In genomic region chr18:48749768-48750167, GRCh38 we compare ENCODE assay signal across 10 cellular contexts.
DNase-seq lines count a peak whose midpoint lies in the region; ATAC-seq and TF ChIP-seq lines count a peak whose summit lies in the region.
"Had no signal": no experiment of that assay in that cellular context is flagged by ENCODE, and none has a peak within 500 bp of the region (broad histone marks: within the 10 kb centered on the region; RNA-seq: fewer than 3 reads in every experiment).

No MANE protein-coding gene starts in this region.

- H3K14ac ChIP-seq in IMR-90 (replicated peaks; ENCODE audit: low read depth, low read length) = no peak overlapping the region

- no peak overlapping the region for H3K4me3 ChIP-seq in IMR-90 (ENCODE audit: insufficient read depth, low read depth, low read length)
- no peak overlapping the region for H3K4me3 ChIP-seq in left lung
- H3K4me3 ChIP-seq in testis = no peak overlapping the region
- H3K4me3 ChIP-seq: Peyer's patch had no signal

- peaks cover 39% of the 10 kb centered on the region; the same call in 1 of the 2 replicates for H3K9me1 ChIP-seq in IMR-90 (ENCODE audit: insufficient read depth, low read length)

- no peak overlapping the region for H2BK5ac ChIP-seq in IMR-90 (ENCODE audit: low read depth, low read length, poor library complexity, severe bottlenecking)

- H3K18ac ChIP-seq in IMR-90 (ENCODE audit: low read depth, low read length) = no peak overlapping the region

- 93% methylated on average over 3 of the region's 13 CpGs; no CpG with 5 or more reads in 1 of the 2 experiments for WGBS in IMR-90 (ENCODE audit: extremely low coverage in 2 of 2, insufficient read length in 1 of 2), 2 experiments
- 58 to 62% methylated on average over 3 to 13 of the region's 13 CpGs for WGBS in testis, 2 donors

- H3K27me3 ChIP-seq in IMR-90 (ENCODE audit: control insufficient read depth, insufficient read depth, low read length) (no peaks in the 10 kb centered on the region), left lung (no peaks in the 10 kb centered on the region), testis (no peaks in the 10 kb centered on the region)
- H3K27me3 ChIP-seq: Peyer's patch had no signal

- H3K27ac ChIP-seq in IMR-90 (ENCODE audit: insufficient read depth, low read length) = no peak overlapping the region
- H3K27ac ChIP-seq in left lung = peak overlapping the region in 1 of 2 donors; percentile 57
- H3K27ac ChIP-seq in testis = peak overlapping the region in 1 of 2 donors; percentile 52

- no TSS peak for BruUV-seq in IMR-90 (replicated peaks; lab: Mats Ljungman, UMichigan)

- POLR2A ChIA-PET in IMR-90 (lab: Charles Lee; ENCODE audit: unreplicated experiment) = no interaction called here
- POLR2A ChIA-PET in GM10248 (lab: Yijun Ruan, JAX) = no interaction called here

- in situ Hi-C loops in IMR-90 (cut with MboI; ENCODE audit: low sequenced_read_pairs) = no loop called here

- no peak overlapping the region for H2BK20ac ChIP-seq in IMR-90 (ENCODE audit: low read depth, low read length)

- CTCF ChIA-PET in IMR-90 (lab: Yijun Ruan, JAX) (no interaction called here), GM10248 (lab: Yijun Ruan, JAX) (interaction anchor here (1.0 to 2.1 kb wide), 4 partner anchors 17 to 85 kb away, joined by 3 to 4 read pairs (median 4); no protein-coding TSS in a partner anchor)

- peak; percentile 43 for DNase-seq in IMR-90
- no peak for DNase-seq in left lung
- peak; percentile 41 for DNase-seq in testis
- no peak for DNase-seq in activated naive CD4-positive, alpha-beta T cell treated with Interleukin-2 at 50 U/mL for 16 hours
- no peak for DNase-seq in GM10248 (ENCODE audit: extremely low spot score)
- DNase-seq: DMS153, Peyer's patch had no signal

- H3K9ac ChIP-seq in IMR-90 (ENCODE audit: low read depth, low read length) = no peak overlapping the region

- TF ChIP-seq POLR2A in IMR-90 (IDR thresholded peaks at IDR 0.05; ENCODE audit: low read depth, low read length) (no peak), testis (IDR thresholded peaks at IDR 0.05) (no peak)

- no peak overlapping the region for H2AK5ac ChIP-seq in IMR-90 (ENCODE audit: low read depth, low read length)

- no peak overlapping the region for H3K56ac ChIP-seq in IMR-90 (ENCODE audit: extremely low read depth, insufficient read depth, low read length)

- no peak overlapping the region for H4K91ac ChIP-seq in IMR-90 (ENCODE audit: insufficient read depth, low read depth, low read length)

- no peak overlapping the region for H2BK120ac ChIP-seq in IMR-90 (ENCODE audit: low read depth, low read length)

- no peak for TF ChIP-seq RAD21 in IMR-90 (IDR thresholded peaks at IDR 0.05; ENCODE audit: low read length)

- H3K36me3 ChIP-seq in IMR-90 (ENCODE audit: control insufficient read depth, insufficient read depth, low read length) (peaks cover 12% of the 10 kb centered on the region), left lung (no peaks in the 10 kb centered on the region), testis (ENCODE audit: low read depth, missing control alignments) (no peaks in the 10 kb centered on the region)
- H3K36me3 ChIP-seq: Peyer's patch had no signal

- dilution Hi-C loops in IMR-90 (cut with HindIII; ENCODE audit: low sequenced_read_pairs, unreplicated experiment) = no loop called here

- TF ChIP-seq CTCF in IMR-90 (conservative IDR thresholded peaks at IDR 0.05; ENCODE audit: low read depth, low read length) = no peak
- TF ChIP-seq CTCF in left lung (IDR thresholded peaks at IDR 0.05) = no peak
- no peak for TF ChIP-seq CTCF in testis (IDR thresholded peaks at IDR 0.05)
- no peak for TF ChIP-seq CTCF in GM10248 (IDR thresholded peaks at IDR 0.05; ENCODE audit: control extremely low read depth, extremely low read depth, low read depth, missing control alignments)

- no peaks in the 10 kb centered on the region for H3K9me3 ChIP-seq in IMR-90 (ENCODE audit: control insufficient read depth, insufficient read depth, low read length)
- H3K9me3 ChIP-seq in left lung = no peaks in the 10 kb centered on the region
- H3K9me3 ChIP-seq in testis = no peaks in the 10 kb centered on the region
- H3K9me3 ChIP-seq: Peyer's patch had no signal

- peaks cover 49% of the 10 kb centered on the region for H4K20me1 ChIP-seq in IMR-90 (ENCODE audit: insufficient read depth, low read length)

- ATAC-seq in IMR-90 (ENCODE audit: low read depth) = no peak
- peak; percentile 50 for ATAC-seq in esophagus mucosa
- peak; percentile 39 for ATAC-seq in left lung
- no peak for ATAC-seq in HG03196 (IDR thresholded peaks at IDR 0.05; ENCODE audit: unreplicated experiment)
- no peak for ATAC-seq in GM21390 (IDR thresholded peaks at IDR 0.05; ENCODE audit: unreplicated experiment)

- peak overlapping the region; percentile 35 for H2AK9ac ChIP-seq in IMR-90 (replicated peaks; ENCODE audit: low read depth, low read length, poor library complexity)

- no peak overlapping the region for H3K23ac ChIP-seq in IMR-90 (ENCODE audit: low read depth, low read length)

- H3K4me2 ChIP-seq in IMR-90 (ENCODE audit: low read depth, low read length) = no peak overlapping the region

- H2BK15ac ChIP-seq in IMR-90 (ENCODE audit: low read depth, low read length) = no peak overlapping the region

- peaks cover 5% of the 10 kb centered on the region for H3K4me1 ChIP-seq in IMR-90 (ENCODE audit: control insufficient read depth, insufficient read depth, low read length)
- H3K4me1 ChIP-seq in left lung = peaks cover 0 to 3% of the 10 kb centered on the region in 2 donors
- no peaks in the 10 kb centered on the region for H3K4me1 ChIP-seq in testis
- H3K4me1 ChIP-seq: Peyer's patch had no signal

- no peak overlapping the region for H2AFZ ChIP-seq in IMR-90 (replicated peaks; ENCODE audit: low read length, poor library complexity)

- H4K8ac ChIP-seq in IMR-90 (ENCODE audit: low read depth in 2 of 2, low read length in 2 of 2) = no peak overlapping the region

- no peak overlapping the region for H4K5ac ChIP-seq in IMR-90 (ENCODE audit: low read depth, low read length)

- intact Hi-C loops in IMR-90 (cut with micrococcal nuclease) (no loop called here), left lung (cut with DNase I) (no loop called here), testis (cut with DNase I; ENCODE audit: low total_unique reads) (no loop called here)

- peak overlapping the region; percentile 27; the same call in 1 of the 2 replicates for H3K4ac ChIP-seq in IMR-90 (ENCODE audit: low read depth, low read length)

- H3K79me1 ChIP-seq in IMR-90 (ENCODE audit: low read depth in 1 of 2, low read length in 2 of 2) = peaks cover 40 to 91% of the 10 kb centered on the region in 2 experiments

TF ChIP-seq in IMR-90, 13 proteins besides CTCF, POLR2A, EP300 and RAD21:
- TF ChIP-seq CEBPB (IDR thresholded peaks at IDR 0.05; ENCODE audit: low read depth, low read length) = no peak
- no peak for TF ChIP-seq BHLHE40 (IDR thresholded peaks at IDR 0.05; ENCODE audit: low read depth, low read length)
- TF ChIP-seq RCOR1 (IDR thresholded peaks at IDR 0.05; ENCODE audit: insufficient replicate concordance, low read length) = no peak
- no peak for TF ChIP-seq MAFK (IDR thresholded peaks at IDR 0.05; ENCODE audit: low read depth, low read length)
- no peak for TF ChIP-seq ELK1 (IDR thresholded peaks at IDR 0.05; ENCODE audit: borderline replicate concordance, low read depth, low read length)
- no peak for TF ChIP-seq NFE2L2 (IDR thresholded peaks at IDR 0.05; ENCODE audit: low read depth, low read length)
- no peak for TF ChIP-seq MXI1 (IDR thresholded peaks at IDR 0.05; ENCODE audit: borderline replicate concordance, low read depth, low read length)
- TF ChIP-seq SMC3 (IDR thresholded peaks at IDR 0.05; ENCODE audit: low read depth, low read length) = no peak
- TF ChIP-seq FOS (IDR thresholded peaks at IDR 0.05; ENCODE audit: low read depth, low read length) = no peak
- TF ChIP-seq MAZ (IDR thresholded peaks at IDR 0.05; ENCODE audit: borderline replicate concordance, low read depth, low read length) = no peak
- TF ChIP-seq USF2 (IDR thresholded peaks at IDR 0.05; ENCODE audit: low read depth, low read length) = no peak
- no peak for TF ChIP-seq RFX5 (IDR thresholded peaks at IDR 0.05; ENCODE audit: low read depth, low read length)

Comparison
In these comparisons a context has a peak if more than half of its experiments do, and no peak if none do; other contexts are left out.
1. ATAC-seq: peak in esophagus mucosa (single experiment) and left lung (single experiment); none in IMR-90 (single experiment), HG03196 (single experiment) and GM21390 (single experiment).
2. DNase-seq: peak in IMR-90 (single experiment) and testis (single experiment); none in left lung (0 of 2), activated naive CD4-positive, alpha-beta T cell treated with Interleukin-2 at 50 U/mL for 16 hours (single experiment) and GM10248 (single experiment).